20 cellular contexts compared by ENCODE assay signal in genomic region chr1:188463919-188464318, GRCh38.
DNase-seq lines count a peak whose midpoint lies in the region; ATAC-seq, FAIRE-seq and TF ChIP-seq lines count a peak whose summit lies in the region.
"Had no signal": no experiment of that assay in that cellular context is flagged by ENCODE, and none has a peak within 500 bp of the region (broad histone marks: within the 10 kb centered on the region; RNA-seq: fewer than 3 reads in every experiment).

No MANE protein-coding gene starts in this region.

- TF ChIP-seq CTCF in HepG2 (CRISPR knock-in tag; IDR thresholded peaks at IDR 0.05) (no peak), right lobe of liver (IDR thresholded peaks at IDR 0.05) (no peak), osteoblast (IDR thresholded peaks at IDR 0.05; ENCODE audit: extremely low read depth, low read depth, low read length) (no peak)

- no peak for TF ChIP-seq EP300 in HepG2 (IDR thresholded peaks at IDR 0.05; ENCODE audit: low read depth in 2 of 2, low read length in 2 of 2)
- no peak for TF ChIP-seq EP300 in HepG2 (CRISPR knock-in tag; IDR thresholded peaks at IDR 0.05; ENCODE audit: borderline replicate concordance)

- H3K9ac ChIP-seq in HepG2 (ENCODE audit: insufficient read depth, low read depth, low read length), result no peak overlapping the region
- H3K9ac ChIP-seq: parathyroid adenoma had no signal

- DNase-seq in HepG2 (ENCODE audit: low spot score), result no peak
- DNase-seq in right lobe of liver, result no peak
- peak; percentile 13 for DNase-seq in NAMALWA (ENCODE audit: low spot score)
- DNase-seq in T-helper 9 cell, result no peak
- no peak for DNase-seq in osteoblast (ENCODE audit: insufficient read length, low spot score, missing footprints)
- DNase-seq in hepatic stellate cell (ENCODE audit: low spot score), result no peak
- DNase-seq: activated CD4-positive, alpha-beta T cell treated with anti-CD3 and anti-CD28 coated beads for 48 hours; activated CD8-positive, alpha-beta memory T cell treated with anti-CD3 and anti-CD28 coated beads, Interleukin-2, amount 10 ng/mL, durations not matched to agents 7 days and 5 days; body of pancreas; CD8-positive, alpha-beta memory T cell; left colon; mesendoderm; naive thymus-derived CD8-positive, alpha-beta T cell; NCI-H2227 treated with DMSO at 0.1 percent for 48 hours had no signal

- H3K4me3 ChIP-seq in HepG2 (replicated peaks in 1 of 3; ENCODE audit: insufficient read depth in 1 of 3, low read depth in 2 of 3, low read length in 3 of 3) (no peak overlapping the region), right lobe of liver (no peak overlapping the region), osteoblast (ENCODE audit: insufficient read depth, low read length) (no peak overlapping the region)
- H3K4me3 ChIP-seq: body of pancreas, coronary artery, thoracic aorta had no signal

- H3K4me1 ChIP-seq in HepG2 (ENCODE audit: insufficient read depth, low read length) (no peaks in the 10 kb centered on the region), right lobe of liver (no peaks in the 10 kb centered on the region), osteoblast (ENCODE audit: insufficient read depth, low read length) (no peaks in the 10 kb centered on the region)
- H3K4me1 ChIP-seq: body of pancreas, parathyroid adenoma had no signal

- peak overlapping the region; percentile 5 for H2AFZ ChIP-seq in HepG2 (ENCODE audit: low read length)
- no peak overlapping the region for H2AFZ ChIP-seq in osteoblast (ENCODE audit: low read length)
- H2AFZ ChIP-seq: parathyroid adenoma had no signal

- intact Hi-C loops in HepG2 (cut with micrococcal nuclease; ENCODE audit: unreplicated experiment), result no loop called here
- intact Hi-C loops in right lobe of liver (cut with DNase I), result no loop called here

- TF ChIP-seq POLR2A in HepG2 (IDR thresholded peaks at IDR 0.05; ENCODE audit: insufficient read depth in 1 of 2, low read depth in 2 of 2, low read length in 2 of 2) (no peak), right lobe of liver (IDR thresholded peaks at IDR 0.05) (no peak)

- POLR2A ChIA-PET in HepG2 (lab: Yijun Ruan, JAX), result no interaction called here

- H3K27ac ChIP-seq in HepG2 (ENCODE audit: extremely low read length, insufficient read depth, low read length), result no peak overlapping the region
- H3K27ac ChIP-seq in right lobe of liver, result no peak overlapping the region
- H3K27ac ChIP-seq in osteoblast (ENCODE audit: low read depth, low read length), result no peak overlapping the region
- H3K27ac ChIP-seq: body of pancreas, coronary artery, parathyroid adenoma, thoracic aorta had no signal

- FAIRE-seq in HepG2 (lab: Jason Lieb, UNC) (no peak), TTC549 (lab: Jason Lieb, UNC) (peak; percentile 77)

- H3K9me3 ChIP-seq in HepG2 (ENCODE audit: low read length) (no peaks in the 10 kb centered on the region; the same call in 1 of the 2 replicates), right lobe of liver (no peaks in the 10 kb centered on the region), osteoblast (ENCODE audit: low read depth, low read length) (no peaks in the 10 kb centered on the region)
- H3K9me3 ChIP-seq: body of pancreas, thoracic aorta had no signal

- in situ Hi-C loops in HepG2 (cut with HindIII; ENCODE audit: extremely low pct_ligation_motif_present, low pct_unique_long_range_greater_than_20kb), result no loop called here

- H4K20me1 ChIP-seq in HepG2 (ENCODE audit: insufficient read depth, low read length), result no peaks in the 10 kb centered on the region
- H4K20me1 ChIP-seq in osteoblast (ENCODE audit: insufficient read depth, low read length), result no peaks in the 10 kb centered on the region

- no peaks in the 10 kb centered on the region for H3K27me3 ChIP-seq in HepG2 (ENCODE audit: control insufficient read depth in 1 of 2, insufficient read depth in 2 of 2, low read length in 2 of 2)
- no peaks in the 10 kb centered on the region for H3K27me3 ChIP-seq in right lobe of liver
- H3K27me3 ChIP-seq in osteoblast (ENCODE audit: insufficient read depth, low read length), result no peaks in the 10 kb centered on the region
- H3K27me3 ChIP-seq: body of pancreas had no signal

- ATAC-seq in HepG2 (no peak), right lobe of liver (no peak), HG03354 (IDR thresholded peaks at IDR 0.05; ENCODE audit: poor library complexity, severe bottlenecking, unreplicated experiment) (no peak)
- ATAC-seq: activated CD8-positive, alpha-beta memory T cell treated with anti-CD3 and anti-CD28 coated beads, Interleukin-2, amount 10 ng/mL, durations not matched to agents 7 days and 5 days; body of pancreas; left colon; naive thymus-derived CD8-positive, alpha-beta T cell; stimulated activated effector memory CD8-positive, alpha-beta T cell treated with anti-CD3 and anti-CD28 coated beads, Interleukin-12 subunit alpha, Interleukin-12 subunit beta, amount 100 ng/mL, for 72 hours had no signal

- 0% methylated on average over 2 of the region's 2 CpGs for WGBS in HepG2 (ENCODE audit: low lambda C conversion rate)
- WGBS in right lobe of liver (ENCODE audit: insufficient coverage, low coverage, low lambda C conversion rate, missing lambda C conversion rate), result 27% methylated on average over 2 of the region's 2 CpGs

- no peaks in the 10 kb centered on the region for H3K36me3 ChIP-seq in HepG2 (replicated peaks in 1 of 2; ENCODE audit: control insufficient read depth in 1 of 2, insufficient read depth in 2 of 2, low read length in 2 of 2)
- H3K36me3 ChIP-seq in right lobe of liver, result no peaks in the 10 kb centered on the region
- no peaks in the 10 kb centered on the region for H3K36me3 ChIP-seq in osteoblast (ENCODE audit: insufficient read depth, low read length)
- H3K36me3 ChIP-seq: thoracic aorta had no signal

- CTCF ChIA-PET in HepG2 (lab: Yijun Ruan, JAX; ENCODE audit: low intra/inter-chr PET ratio, low total read pairs), result no interaction called here

- no peak overlapping the region for H3K4me2 ChIP-seq in HepG2 (ENCODE audit: low read depth, low read length)
- H3K4me2 ChIP-seq in osteoblast (ENCODE audit: insufficient read depth, low read length), result no peak overlapping the region

- BruUV-seq in HepG2 (replicated peaks; lab: Mats Ljungman, UMichigan), result no TSS peak

- H3K79me2 ChIP-seq in HepG2 (ENCODE audit: insufficient read depth, low read length) (no peaks in the 10 kb centered on the region), osteoblast (ENCODE audit: insufficient read depth, low read length) (no peaks in the 10 kb centered on the region)
- H3K79me2 ChIP-seq: parathyroid adenoma had no signal

- no peak for TF ChIP-seq RAD21 in HepG2 (CRISPR knock-in tag; IDR thresholded peaks at IDR 0.05)

TF ChIP-seq in HepG2, 621 proteins besides CTCF, POLR2A, EP300 and RAD21:
- no peak for TF ChIP-seq ZNF44 (CRISPR knock-in tag; IDR thresholded peaks at IDR 0.05)
